Comparison of ENCODE assay signal across 1 cellular context in genomic region chr13:48162182-48162581, GRCh38.
TF ChIP-seq lines count a peak whose summit lies in the region.

No MANE protein-coding gene starts in this region.

TF ChIP-seq in liver, 16 proteins besides CTCF, POLR2A, EP300 and RAD21 (continued from another document):
- TF ChIP-seq ZBTB33 (IDR thresholded peaks at IDR 0.05), result no peak
